8 cellular contexts compared by ENCODE assay signal in the genomic region with DNA sequence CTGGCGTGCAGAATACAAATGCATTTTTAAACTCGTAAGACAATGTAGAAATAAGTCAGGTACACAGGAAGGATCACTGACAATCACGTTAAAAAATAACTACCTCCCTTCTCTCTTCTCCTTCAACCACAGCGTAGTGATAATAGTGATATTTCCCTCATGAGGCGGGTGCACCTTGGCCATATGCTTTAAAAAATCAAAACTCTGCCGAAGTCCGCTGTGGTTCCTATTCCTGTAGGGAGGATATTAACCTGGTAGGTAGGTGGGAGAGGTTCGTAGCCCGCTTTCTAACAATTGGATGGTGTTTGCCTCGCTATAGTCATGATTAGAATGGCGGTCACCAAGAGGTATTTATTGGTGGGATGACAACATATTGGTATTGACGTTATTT. TPM values are rescaled to one million over a fixed set of nuclear protein-coding genes. Genes with fewer than 3 reads are reported as not detected.
A peak's percentile ranks its signal among the peaks of the same experiment; 100 is the strongest.
DNase-seq lines count a peak whose midpoint lies in the region; ATAC-seq, FAIRE-seq and TF ChIP-seq lines count a peak whose summit lies in the region.

No MANE protein-coding gene starts in this region.

- H3K36me3 ChIP-seq in heart right ventricle (no peaks in the 10 kb centered on the region), breast epithelium (no peaks in the 10 kb centered on the region), mucosa of descending colon (ENCODE audit: low read depth) (no peaks in the 10 kb centered on the region), aorta (ENCODE audit: control insufficient read depth in 1 of 2, insufficient read depth in 2 of 2, low read length in 1 of 2) (no peaks in the 10 kb centered on the region)

- H3K27ac ChIP-seq in heart right ventricle (no peak overlapping the region), breast epithelium (peak overlapping the region in 1 of 2 donors; percentile 42), aorta (ENCODE audit: low read depth in 1 of 2, low read length in 2 of 2) (no peak overlapping the region)

- peak overlapping the region in 9 of 10 donors; percentile 17 to 50 (median 47) for H3K4me3 ChIP-seq in heart right ventricle
- peak overlapping the region; percentile 51 to 65 (median 56) for H3K4me3 ChIP-seq in breast epithelium
- peak overlapping the region; percentile 4 for H3K4me3 ChIP-seq in mucosa of descending colon
- peak overlapping the region; percentile 7 to 33 for H3K4me3 ChIP-seq in aorta (ENCODE audit: low read length in 2 of 2)

- peaks cover 0 to 75% (median 44%) of the 10 kb centered on the region in 7 donors for H3K27me3 ChIP-seq in heart right ventricle
- H3K27me3 ChIP-seq in breast epithelium, result no peaks in the 10 kb centered on the region
- H3K27me3 ChIP-seq in aorta (ENCODE audit: control insufficient read depth in 1 of 2, insufficient read depth in 2 of 2, low read length in 1 of 2), result no peaks in the 10 kb centered on the region

- DNase-seq in heart right ventricle (no peak), left cardiac atrium (no peak), breast epithelium (ENCODE audit: low spot score in 2 of 2) (no peak), mucosa of descending colon (no peak), aorta (no peak), urothelium cell line (ENCODE audit: low spot score) (no peak), NCI-H1930 (lab: John Stamatoyannopoulos, UW) (no peak)

- no peak for TF ChIP-seq CTCF in heart right ventricle (IDR thresholded peaks at IDR 0.05)
- TF ChIP-seq CTCF in breast epithelium (IDR thresholded peaks at IDR 0.05), result no peak
- no peak for TF ChIP-seq CTCF in mucosa of descending colon (IDR thresholded peaks at IDR 0.05)

- 17 to 23% methylated on average over 12 of the region's 12 CpGs for WGBS in heart right ventricle, 2 donors
- WGBS in aorta, 2 donors, result 22% methylated on average over 12 of the region's 12 CpGs

- TF ChIP-seq POLR2A in breast epithelium (IDR thresholded peaks at IDR 0.05), result no peak

- ATAC-seq in heart right ventricle (no peak), left cardiac atrium (no peak), mucosa of descending colon (peak; percentile 9), aorta (ENCODE audit: low FRiP score) (no peak), HG03378 (IDR thresholded peaks at IDR 0.05; ENCODE audit: unreplicated experiment) (no peak)

- intact Hi-C loops in heart right ventricle (cut with DNase I) (no loop called here), left cardiac atrium (cut with DNase I) (no loop called here), breast epithelium (cut with DNase I; ENCODE audit: low total_unique reads) (no loop called here), mucosa of descending colon (cut with DNase I, micrococcal nuclease) (loop anchor here in 1 of 2 donors (10.0 kb wide), 1 partner anchor 416 kb away; no protein-coding TSS in a partner anchor), aorta (cut with DNase I) (no loop called here)

- H3K4me1 ChIP-seq in heart right ventricle (peaks cover 0 to 13% (median 0%) of the 10 kb centered on the region in 9 donors), breast epithelium (no peaks in the 10 kb centered on the region), mucosa of descending colon (ENCODE audit: low read depth) (peaks cover 7% of the 10 kb centered on the region), aorta (ENCODE audit: control insufficient read depth in 1 of 2, insufficient read depth in 2 of 2, low read length in 2 of 2) (no peaks in the 10 kb centered on the region)

- no peak for FAIRE-seq in urothelium cell line (lab: Jason Lieb, UNC)

- H3K9me3 ChIP-seq in heart right ventricle, result no peaks in the 10 kb centered on the region
- no peaks in the 10 kb centered on the region for H3K9me3 ChIP-seq in breast epithelium
- H3K9me3 ChIP-seq in mucosa of descending colon, result no peaks in the 10 kb centered on the region
- peaks cover 2% of the 10 kb centered on the region for H3K9me3 ChIP-seq in aorta (ENCODE audit: control insufficient read depth, low read length)

RNA-seq across cellular contexts. Expression of gene GREM2, which starts 0.7 kb away (rescaled TPM):
- under 1 TPM in 3 of 10 donors, not detected in 7; 0.13 to 0.25 (median 0.22) TPM for total RNA-seq in heart right ventricle
- polyA plus RNA-seq in heart right ventricle, result under 1 TPM in 1 of 2 donors, not detected in 1; 0.01 TPM
- total RNA-seq in left cardiac atrium, result not detected
- 1 to 10 TPM in 2 of 3 donors, under 1 TPM in 1; 0.16 to 2.0 (median 1.0) TPM for total RNA-seq in breast epithelium
- total RNA-seq in mucosa of descending colon, result 10 to 100 TPM in 1 of 3 donors, 1 to 10 TPM in 2; 5.1 to 25.5 (median 6.0) TPM
- total RNA-seq in aorta, result 1 to 10 TPM; 2.9 to 5.1 TPM
- polyA plus RNA-seq in aorta, result under 1 TPM in 1 of 2 donors, not detected in 1; 0.03 TPM

Comparison
In these comparisons a context has a peak if more than half of its experiments do, and no peak if none do; other contexts are left out.
1. H3K4me3 ChIP-seq: peak in every context shown above with its lines; median percentile 56 in breast epithelium; 47 in heart right ventricle; 20 in aorta; 4 in mucosa of descending colon.